ENCODE assay signal across 1 cellular context in genomic region chr16:3874794-3875692, GRCh38.
TF ChIP-seq lines count a peak whose summit lies in the region.

No MANE protein-coding gene starts in this region.

TF ChIP-seq in HepG2, 621 proteins besides CTCF, POLR2A, EP300 and RAD21:
- peak; percentile 80 to 86 for TF ChIP-seq MAFK (conservative IDR thresholded peaks at IDR 0.05 in 1 of 2, IDR thresholded peaks at IDR 0.05 in 1 of 2; ENCODE audit: low read length in 2 of 2)
- peak; percentile 80 for TF ChIP-seq MAFF (IDR thresholded peaks at IDR 0.05; ENCODE audit: low read depth, low read length)
- no peak for TF ChIP-seq CENPBD1 (CRISPR knock-in tag; IDR thresholded peaks at IDR 0.05; ENCODE audit: borderline replicate concordance, low read depth)
- peak; percentile 69 for TF ChIP-seq ZNF7 (CRISPR knock-in tag; IDR thresholded peaks at IDR 0.05)
- TF ChIP-seq NR2F6 (IDR thresholded peaks at IDR 0.05): no peak
- TF ChIP-seq NR2F6 (CRISPR knock-in tag; IDR thresholded peaks at IDR 0.05): no peak
TF ChIP-seq in HepG2: peak in this region for 3.
